Comparison of ENCODE assay signal across 27 cellular contexts in the genomic region with DNA sequence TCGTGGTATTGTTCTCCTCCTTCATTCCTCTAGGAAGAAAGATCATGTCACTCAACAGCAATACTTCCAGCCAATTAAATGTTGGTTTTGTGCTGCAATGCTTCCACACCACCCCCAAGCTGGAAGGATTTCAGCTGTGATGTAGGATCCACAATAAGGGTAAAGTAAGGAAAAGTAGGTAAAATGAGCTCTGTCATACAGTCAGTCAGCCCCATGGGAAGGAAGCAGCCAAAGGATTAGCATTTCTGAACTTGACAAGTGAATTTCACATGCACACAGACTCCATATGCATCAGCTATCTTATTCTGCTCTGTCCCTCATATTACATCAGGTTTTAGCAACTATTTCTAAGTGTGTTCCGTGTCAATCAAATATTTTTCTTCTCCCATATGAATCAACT.
"Had no signal": no experiment of that assay in that cellular context is flagged by ENCODE, and none has a peak within 500 bp of the region (broad histone marks: within the 10 kb centered on the region; RNA-seq: fewer than 3 reads in every experiment).

No MANE protein-coding gene starts in this region.

- H3K36me3 ChIP-seq: neutrophil, pancreas, right lobe of liver, sigmoid colon, stomach, thoracic aorta, thyroid gland, tibial nerve, upper lobe of left lung, uterus had no signal

- ATAC-seq: naive thymus-derived CD4-positive, alpha-beta T cell; natural killer cell; pancreas; psoas muscle; right cardiac atrium; right lobe of liver; stimulated activated effector memory CD8-positive, alpha-beta T cell treated with anti-CD3 and anti-CD28 coated beads, Interleukin-12 subunit alpha, Interleukin-12 subunit beta, amount 100 ng/mL, for 72 hours; stimulated activated naive B cell treated with anti-CD40 and anti-IgM and Interleukin-4, amounts not matched to agents 10 μg/mL and 1 μg/mL and 100 μg/mL, for 72 hours had no signal

- H3K9me3 Mint-ChIP-seq: naive thymus-derived CD4-positive, alpha-beta T cell; natural killer cell; nephron; neural crest cell; stimulated activated effector memory CD8-positive, alpha-beta T cell treated with anti-CD3 and anti-CD28 coated beads, Interleukin-12 subunit alpha, Interleukin-12 subunit beta, amount 100 ng/mL, for 72 hours; stimulated activated naive B cell treated with anti-CD40 and anti-IgM and Interleukin-4, amounts not matched to agents 10 μg/mL and 1 μg/mL and 100 μg/mL, for 72 hours; stimulated activated naive CD8-positive, alpha-beta T cell treated with anti-CD3 and anti-CD28 coated beads, Interleukin-15, Interleukin-2, amounts not matched to agents 100 ng/mL and 50 ng/mL, for 24 hours had no signal

- H3K9me3 ChIP-seq: neutrophil, pancreas, psoas muscle, right lobe of liver, sigmoid colon, stomach, thoracic aorta, thyroid gland, tibial nerve, upper lobe of left lung, uterus had no signal

- H3K4me1 Mint-ChIP-seq: naive thymus-derived CD4-positive, alpha-beta T cell; natural killer cell; stimulated activated effector memory CD8-positive, alpha-beta T cell treated with anti-CD3 and anti-CD28 coated beads, Interleukin-12 subunit alpha, Interleukin-12 subunit beta, amount 100 ng/mL, for 72 hours; stimulated activated naive B cell treated with anti-CD40 and anti-IgM and Interleukin-4, amounts not matched to agents 10 μg/mL and 1 μg/mL and 100 μg/mL, for 72 hours had no signal

- H3K36me3 Mint-ChIP-seq: natural killer cell; stimulated activated effector memory CD8-positive, alpha-beta T cell treated with anti-CD3 and anti-CD28 coated beads, Interleukin-12 subunit alpha, Interleukin-12 subunit beta, amount 100 ng/mL, for 72 hours; stimulated activated naive B cell treated with anti-CD40 and anti-IgM and Interleukin-4, amounts not matched to agents 10 μg/mL and 1 μg/mL and 100 μg/mL, for 72 hours had no signal

- H3K4me3 Mint-ChIP-seq: naive thymus-derived CD4-positive, alpha-beta T cell; natural killer cell; nephron; neural crest cell; stimulated activated effector memory CD8-positive, alpha-beta T cell treated with anti-CD3 and anti-CD28 coated beads, Interleukin-12 subunit alpha, Interleukin-12 subunit beta, amount 100 ng/mL, for 72 hours; stimulated activated naive B cell treated with anti-CD40 and anti-IgM and Interleukin-4, amounts not matched to agents 10 μg/mL and 1 μg/mL and 100 μg/mL, for 72 hours; stimulated activated naive CD8-positive, alpha-beta T cell treated with anti-CD3 and anti-CD28 coated beads, Interleukin-15, Interleukin-2, amounts not matched to agents 100 ng/mL and 50 ng/mL, for 24 hours had no signal

- H3K27me3 ChIP-seq: neutrophil, pancreas, right lobe of liver, sigmoid colon, stomach, thyroid gland, tibial nerve, upper lobe of left lung, uterus had no signal

- H3K4me3 ChIP-seq: pancreas, psoas muscle, right lobe of liver, sigmoid colon, stomach, thoracic aorta, thyroid gland, tibial nerve, upper lobe of left lung, uterus had no signal

- H3K27ac Mint-ChIP-seq: naive thymus-derived CD4-positive, alpha-beta T cell; natural killer cell; nephron; stimulated activated effector memory CD8-positive, alpha-beta T cell treated with anti-CD3 and anti-CD28 coated beads, Interleukin-12 subunit alpha, Interleukin-12 subunit beta, amount 100 ng/mL, for 72 hours; stimulated activated naive B cell treated with anti-CD40 and anti-IgM and Interleukin-4, amounts not matched to agents 10 μg/mL and 1 μg/mL and 100 μg/mL, for 72 hours; stimulated activated naive CD8-positive, alpha-beta T cell treated with anti-CD3 and anti-CD28 coated beads, Interleukin-15, Interleukin-2, amounts not matched to agents 100 ng/mL and 50 ng/mL, for 24 hours had no signal

- H3K4me1 ChIP-seq: pancreas, psoas muscle, right lobe of liver, stomach, upper lobe of left lung had no signal

- DNase-seq: naive thymus-derived CD4-positive, alpha-beta T cell; natural killer cell; nucleus accumbens; pancreas; psoas muscle; right cardiac atrium; right lobe of liver; sigmoid colon; small intestine; stimulated activated CD4-positive, alpha-beta T cell treated with anti-CD3 and anti-CD28 coated beads, Interleukin-15, amount 100 ng/mL, for 24 hours; stimulated activated CD4-positive, alpha-beta T cell treated with anti-CD3 and anti-CD28 coated beads, Interleukin-2, amount 100 ng/mL, for 24 hours; stimulated activated CD4-positive, alpha-beta T cell treated with anti-CD3 and anti-CD28 coated beads, Interleukin-2, amount 100 ng/mL, for 48 hours; stimulated activated CD4-positive, alpha-beta T cell treated with anti-CD3 and anti-CD28 coated beads, Interleukin-4, amount 100 ng/mL, for 24 hours; stimulated activated naive B cell treated with anti-CD40 and anti-IgM and Interleukin-4, amounts not matched to agents 10 μg/mL and 1 μg/mL and 100 μg/mL, for 72 hours; stimulated activated naive CD4-positive, alpha-beta T cell treated with Interleukin-2 at 50 U/mL for 16 hours; stomach; thyroid gland; trophoblast cell; uterus had no signal
